13 cellular contexts compared by ENCODE assay signal in the genomic region with DNA sequence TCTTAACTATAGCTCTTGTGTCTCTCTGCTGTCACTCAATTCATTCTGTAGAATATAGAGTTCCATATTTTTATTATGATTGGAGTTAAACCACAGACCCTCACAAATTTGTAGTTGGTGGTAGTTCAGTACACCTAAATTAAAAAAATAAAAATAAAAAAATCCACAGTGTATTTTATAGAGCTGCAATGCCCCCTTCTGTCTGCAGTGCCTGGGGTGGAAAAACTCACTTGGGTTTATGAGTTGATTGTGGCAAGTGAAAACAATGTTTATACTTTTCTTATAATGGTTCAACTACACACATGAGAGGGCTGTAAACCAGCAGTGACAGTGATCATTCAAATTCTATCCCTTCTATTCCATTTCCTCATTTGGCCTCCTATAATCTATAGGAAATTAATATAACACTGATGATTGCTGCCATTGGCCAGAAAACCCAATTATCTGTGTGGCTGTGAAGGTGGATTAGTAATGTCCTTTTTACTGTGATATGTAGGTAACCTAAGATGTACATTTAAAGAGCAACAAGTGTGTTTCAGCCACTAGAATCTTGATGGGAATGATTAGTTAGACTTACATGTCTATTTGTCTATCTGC.
A peak's percentile ranks its signal among the peaks of the same experiment; 100 is the strongest.
DNase-seq lines count a peak whose midpoint lies in the region; ATAC-seq and TF ChIP-seq lines count a peak whose summit lies in the region.
"Had no signal": no experiment of that assay in that cellular context is flagged by ENCODE, and none has a peak within 500 bp of the region (broad histone marks: within the 10 kb centered on the region; RNA-seq: fewer than 3 reads in every experiment).

No MANE protein-coding gene starts in this region.

- in situ Hi-C loops in transverse colon (cut with MboI; ENCODE audit: low pct_ligation_motif_present in 1 of 4, low pct_unique_long_range_greater_than_20kb in 1 of 4, low sequenced_read_pairs in 3 of 4) = loop anchor here in 3 of 4 donors (25.0 kb wide), 4 partner anchors 175 to 750 kb away; partner anchors contain the start of gene LRIG3 (in 1 of the 3)
- in situ Hi-C loops in GM13976 (cut with MboI; ENCODE audit: low sequenced_read_pairs, unreplicated experiment) = no loop called here

- no peak for TF ChIP-seq EP300 in transverse colon (IDR thresholded peaks at IDR 0.05; ENCODE audit: low read depth)

- DNase-seq in NCI-H2171 treated with DMSO at 0.1 percent for 48 hours (lab: John Stamatoyannopoulos, UW) (peak; percentile 10), NCI-H2171 (lab: John Stamatoyannopoulos, UW) (no peak), iris pigment epithelial cell (ENCODE audit: low read depth) (peak; percentile 39), transverse colon (peak; percentile 15), GM13976 (ENCODE audit: low spot score) (no peak)
- DNase-seq in activated CD8-positive, alpha-beta T cell treated with anti-CD3 and anti-CD28 coated beads for 36 hours = no peak
- DNase-seq: activated CD4-positive, alpha-beta T cell treated with anti-CD3 and anti-CD28 coated beads, Interleukin-2, amount 50 U/mL, for 4 hours; NCI-H774; nucleus accumbens had no signal

- no peaks in the 10 kb centered on the region for H3K36me3 Mint-ChIP-seq in activated CD8-positive, alpha-beta T cell treated with anti-CD3 and anti-CD28 coated beads for 36 hours (ENCODE audit: low read depth)
- H3K36me3 Mint-ChIP-seq: stimulated activated effector memory CD8-positive, alpha-beta T cell treated with anti-CD3 and anti-CD28 coated beads, Interleukin-12 subunit alpha, Interleukin-12 subunit beta, amount 100 ng/mL, for 72 hours had no signal

- ATAC-seq in HG03175 (IDR thresholded peaks at IDR 0.05; ENCODE audit: unreplicated experiment) = no peak
- no peak for ATAC-seq in activated CD8-positive, alpha-beta T cell treated with anti-CD3 and anti-CD28 coated beads for 36 hours
- ATAC-seq: stimulated activated effector memory CD8-positive, alpha-beta T cell treated with anti-CD3 and anti-CD28 coated beads, Interleukin-12 subunit alpha, Interleukin-12 subunit beta, amount 100 ng/mL, for 72 hours had no signal

- H3K4me3 ChIP-seq in WI38 (ENCODE audit: low read depth, low read length) (no peak overlapping the region), transverse colon (no peak overlapping the region)

- no peak overlapping the region for H3K4me3 Mint-ChIP-seq in activated CD8-positive, alpha-beta T cell treated with anti-CD3 and anti-CD28 coated beads for 36 hours
- H3K4me3 Mint-ChIP-seq: B cell; stimulated activated effector memory CD8-positive, alpha-beta T cell treated with anti-CD3 and anti-CD28 coated beads, Interleukin-12 subunit alpha, Interleukin-12 subunit beta, amount 100 ng/mL, for 72 hours had no signal

- TF ChIP-seq CTCF in WI38 (IDR thresholded peaks at IDR 0.05; ENCODE audit: low read depth, low read length) = peak; percentile 59
- TF ChIP-seq CTCF in transverse colon (IDR thresholded peaks at IDR 0.05) = peak; percentile 43 to 67 (median 52)
- TF ChIP-seq CTCF in activated CD8-positive, alpha-beta T cell treated with anti-CD3 and anti-CD28 coated beads for 36 hours (IDR thresholded peaks at IDR 0.05) = no peak
- no peak for TF ChIP-seq CTCF in GM13976 (IDR thresholded peaks at IDR 0.05; ENCODE audit: borderline replicate concordance, control extremely low read depth, extremely low read depth, insufficient read depth, missing control alignments)

- TF ChIP-seq POLR2A in transverse colon (IDR thresholded peaks at IDR 0.05) = no peak

- no peaks in the 10 kb centered on the region for H3K27me3 Mint-ChIP-seq in activated CD8-positive, alpha-beta T cell treated with anti-CD3 and anti-CD28 coated beads for 36 hours

- no peaks in the 10 kb centered on the region for H3K27me3 ChIP-seq in transverse colon

- no peaks in the 10 kb centered on the region for H3K9me3 Mint-ChIP-seq in activated CD8-positive, alpha-beta T cell treated with anti-CD3 and anti-CD28 coated beads for 36 hours

- peaks cover 0 to 41% (median 17%) of the 10 kb centered on the region in 4 donors for H3K4me1 ChIP-seq in transverse colon

- no peak overlapping the region for H3K27ac Mint-ChIP-seq in activated CD8-positive, alpha-beta T cell treated with anti-CD3 and anti-CD28 coated beads for 36 hours
- H3K27ac Mint-ChIP-seq: B cell; stimulated activated effector memory CD8-positive, alpha-beta T cell treated with anti-CD3 and anti-CD28 coated beads, Interleukin-12 subunit alpha, Interleukin-12 subunit beta, amount 100 ng/mL, for 72 hours had no signal

- H3K27ac ChIP-seq in transverse colon = no peak overlapping the region

- POLR2A ChIA-PET in activated CD8-positive, alpha-beta T cell treated with anti-CD3 and anti-CD28 coated beads for 36 hours (lab: Charles Lee) = no interaction called here

- H3K36me3 ChIP-seq in transverse colon = no peaks in the 10 kb centered on the region

- H3K4me1 Mint-ChIP-seq in activated CD8-positive, alpha-beta T cell treated with anti-CD3 and anti-CD28 coated beads for 36 hours (ENCODE audit: low read depth) = no peaks in the 10 kb centered on the region
- H3K4me1 Mint-ChIP-seq: B cell; stimulated activated effector memory CD8-positive, alpha-beta T cell treated with anti-CD3 and anti-CD28 coated beads, Interleukin-12 subunit alpha, Interleukin-12 subunit beta, amount 100 ng/mL, for 72 hours had no signal

- H3K9me3 ChIP-seq in transverse colon = no peaks in the 10 kb centered on the region

- CTCF ChIA-PET in activated CD8-positive, alpha-beta T cell treated with anti-CD3 and anti-CD28 coated beads for 36 hours (lab: Charles Lee) = no interaction called here

- intact Hi-C loops in transverse colon (cut with DNase I; ENCODE audit: low total_unique reads) = loop anchor here (10.0 kb wide), 1 partner anchor 742 kb away; no protein-coding TSS in a partner anchor
- intact Hi-C loops in activated CD8-positive, alpha-beta T cell treated with anti-CD3 and anti-CD28 coated beads for 36 hours (cut with micrococcal nuclease) = no loop called here

Comparison
In these comparisons a context has a peak if more than half of its experiments do, and no peak if none do; other contexts are left out.
1. DNase-seq: peak in NCI-H2171 treated with DMSO at 0.1 percent for 48 hours (single experiment), iris pigment epithelial cell (single experiment) and transverse colon (single experiment); none in NCI-H2171 (single experiment), activated CD8-positive, alpha-beta T cell treated with anti-CD3 and anti-CD28 coated beads for 36 hours (single experiment) and GM13976 (single experiment).
2. CTCF ChIP-seq: peak in WI38 (single experiment) and transverse colon (5 of 5); none in activated CD8-positive, alpha-beta T cell treated with anti-CD3 and anti-CD28 coated beads for 36 hours (single experiment) and GM13976 (single experiment).